ENCODE assay signal across 11 cellular contexts in genomic region chr9:6417186-6417585, GRCh38. TPM values are rescaled to one million over a fixed set of nuclear protein-coding genes. Genes with fewer than 3 reads are reported as not detected.
DNase-seq lines count a peak whose midpoint lies in the region; ATAC-seq and TF ChIP-seq lines count a peak whose summit lies in the region.
"Had no signal": no experiment of that assay in that cellular context is flagged by ENCODE, and none has a peak within 500 bp of the region (broad histone marks: within the 10 kb centered on the region; RNA-seq: fewer than 3 reads in every experiment).

No MANE protein-coding gene starts in this region.

- H3K4me3 ChIP-seq in NB4 (ENCODE audit: low read depth, low read length), result peak overlapping the region; percentile 52
- H3K4me3 ChIP-seq: uterus had no signal

- TF ChIP-seq POLR2A in NB4 (IDR thresholded peaks at IDR 0.05; ENCODE audit: extremely low read depth, insufficient read length), result no peak

- TF ChIP-seq CTCF in NB4 (IDR thresholded peaks at IDR 0.05; ENCODE audit: low read depth, low read length) (no peak), brain (conservative IDR thresholded peaks at IDR 0.05) (no peak)

- H3K9me3 Mint-ChIP-seq in activated T-cell treated with anti-CD3 and anti-CD28 coated beads, Interleukin-2, amount 50 U/mL, for 72 hours, result no peaks in the 10 kb centered on the region
- H3K9me3 Mint-ChIP-seq in brain, result peaks cover 0 to 8% (median 0%) of the 10 kb centered on the region in 5 experiments
- H3K9me3 Mint-ChIP-seq in stimulated activated effector memory CD8-positive, alpha-beta T cell treated with anti-CD3 and anti-CD28 coated beads, Interleukin-12 subunit alpha, Interleukin-12 subunit beta, amount 100 ng/mL, for 72 hours, result no peaks in the 10 kb centered on the region
- H3K9me3 Mint-ChIP-seq: mesothelial cell of epicardium had no signal

- peak overlapping the region; percentile 60 to 86 for H3K4me3 Mint-ChIP-seq in activated T-cell treated with anti-CD3 and anti-CD28 coated beads, Interleukin-2, amount 50 U/mL, for 72 hours
- H3K4me3 Mint-ChIP-seq in brain, result peak overlapping the region in 4 of 5 experiments; percentile 20 to 33 (median 31)
- H3K4me3 Mint-ChIP-seq in stimulated activated effector memory CD8-positive, alpha-beta T cell treated with anti-CD3 and anti-CD28 coated beads, Interleukin-12 subunit alpha, Interleukin-12 subunit beta, amount 100 ng/mL, for 72 hours, result peak overlapping the region; percentile 73
- H3K4me3 Mint-ChIP-seq: mesothelial cell of epicardium had no signal

- ATAC-seq in activated T-cell treated with anti-CD3 and anti-CD28 coated beads, Interleukin-2, amount 50 U/mL, for 72 hours (replicated peaks in 1 of 2), result no peak
- ATAC-seq in stimulated activated effector memory CD8-positive, alpha-beta T cell treated with anti-CD3 and anti-CD28 coated beads, Interleukin-12 subunit alpha, Interleukin-12 subunit beta, amount 100 ng/mL, for 72 hours, result no peak

- H3K27me3 Mint-ChIP-seq in activated T-cell treated with anti-CD3 and anti-CD28 coated beads, Interleukin-2, amount 50 U/mL, for 72 hours (ENCODE audit: low read depth), result no peaks in the 10 kb centered on the region
- H3K27me3 Mint-ChIP-seq in brain, result peaks cover 11% of the 10 kb centered on the region

- H3K4me1 Mint-ChIP-seq in activated T-cell treated with anti-CD3 and anti-CD28 coated beads, Interleukin-2, amount 50 U/mL, for 72 hours (ENCODE audit: low read depth), result peaks cover 66% of the 10 kb centered on the region
- H3K4me1 Mint-ChIP-seq in brain, result peaks cover 67% of the 10 kb centered on the region
- peaks cover 59% of the 10 kb centered on the region for H3K4me1 Mint-ChIP-seq in stimulated activated effector memory CD8-positive, alpha-beta T cell treated with anti-CD3 and anti-CD28 coated beads, Interleukin-12 subunit alpha, Interleukin-12 subunit beta, amount 100 ng/mL, for 72 hours

- DNase-seq in activated T-cell treated with anti-CD3 and anti-CD28 coated beads, Interleukin-2, amount 50 U/mL, for 72 hours, result no peak
- no peak for DNase-seq in activated T-cell treated with anti-CD3 and anti-CD28 coated beads, Interleukin-2, amount 50 U/mL, for 1 hour
- DNase-seq in NB4 (ENCODE audit: low read depth) (peak; percentile 73), ureter (ENCODE audit: low spot score) (no peak), retina (no peak), NCI-H2227 (lab: John Stamatoyannopoulos, UW; ENCODE audit: unreplicated experiment) (no peak)
- no peak for DNase-seq in stimulated activated effector memory CD8-positive, alpha-beta T cell treated with anti-CD3 and anti-CD28 coated beads, Interleukin-12 subunit alpha, Interleukin-12 subunit beta, amount 100 ng/mL, for 72 hours (ENCODE audit: low spot score in 2 of 2)
- DNase-seq: stimulated activated CD4-positive, alpha-beta T cell treated with anti-CD3 and anti-CD28 coated beads, Interleukin-2, amount 100 ng/mL, for 24 hours; uterus had no signal

- peak overlapping the region; percentile 90 for H3K27ac Mint-ChIP-seq in activated T-cell treated with anti-CD3 and anti-CD28 coated beads, Interleukin-2, amount 50 U/mL, for 72 hours
- no peak overlapping the region for H3K27ac Mint-ChIP-seq in brain
- peak overlapping the region; percentile 33 for H3K27ac Mint-ChIP-seq in stimulated activated effector memory CD8-positive, alpha-beta T cell treated with anti-CD3 and anti-CD28 coated beads, Interleukin-12 subunit alpha, Interleukin-12 subunit beta, amount 100 ng/mL, for 72 hours
- H3K27ac Mint-ChIP-seq: mesothelial cell of epicardium had no signal

- H3K36me3 Mint-ChIP-seq in activated T-cell treated with anti-CD3 and anti-CD28 coated beads, Interleukin-2, amount 50 U/mL, for 72 hours (ENCODE audit: insufficient read depth in 2 of 2), result peaks cover 5 to 22% of the 10 kb centered on the region in 2 donors
- H3K36me3 Mint-ChIP-seq in brain, result peaks cover 62% of the 10 kb centered on the region
- H3K36me3 Mint-ChIP-seq in stimulated activated effector memory CD8-positive, alpha-beta T cell treated with anti-CD3 and anti-CD28 coated beads, Interleukin-12 subunit alpha, Interleukin-12 subunit beta, amount 100 ng/mL, for 72 hours, result peaks cover 56% of the 10 kb centered on the region

RNA-seq across cellular contexts. Expression of gene UHRF2, which starts 4.2 kb away (rescaled TPM):
- 10 to 100 TPM; 84.6 to 87.2 TPM for total RNA-seq in activated T-cell treated with anti-CD3 and anti-CD28 coated beads, Interleukin-2, amount 50 U/mL, for 72 hours
- 26.7 TPM for polyA plus RNA-seq in brain (ENCODE audit: insufficient read depth, low read depth, low replicate concordance)
- 56.5 TPM for total RNA-seq in ureter

Comparison
In these comparisons a context has a peak if more than half of its experiments do, and no peak if none do; other contexts are left out.
1. H3K27ac Mint-ChIP-seq: peak in activated T-cell treated with anti-CD3 and anti-CD28 coated beads, Interleukin-2, amount 50 U/mL, for 72 hours (single experiment) and stimulated activated effector memory CD8-positive, alpha-beta T cell treated with anti-CD3 and anti-CD28 coated beads, Interleukin-12 subunit alpha, Interleukin-12 subunit beta, amount 100 ng/mL, for 72 hours (single experiment); none in brain (0 of 5).
2. Peak in every context shown above with its lines, with median percentiles within 50 percentile points of each other: H3K4me3 Mint-ChIP-seq.